9 cellular contexts compared by ENCODE assay signal in the genomic region with DNA sequence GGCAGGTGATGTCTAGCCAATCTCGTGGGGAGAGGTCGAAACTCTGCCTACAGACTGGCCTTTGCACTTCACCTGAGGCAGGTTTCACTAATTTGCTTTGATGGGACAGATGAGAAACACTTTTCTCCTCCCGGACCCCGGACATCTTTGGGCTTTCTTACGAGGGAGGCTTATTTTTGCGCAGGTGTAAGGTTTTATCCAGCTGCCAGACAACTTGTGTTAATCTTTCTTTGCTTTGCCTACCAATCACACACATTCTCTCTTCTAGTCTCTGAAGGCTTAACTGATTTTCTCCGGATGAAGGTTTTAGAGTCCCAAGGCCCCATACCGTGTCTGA. TPM values are rescaled to one million over a fixed set of nuclear protein-coding genes. Genes with fewer than 3 reads are reported as not detected.
DNase-seq lines count a peak whose midpoint lies in the region; ATAC-seq and TF ChIP-seq lines count a peak whose summit lies in the region.
"Had no signal": no experiment of that assay in that cellular context is flagged by ENCODE, and none has a peak within 500 bp of the region (broad histone marks: within the 10 kb centered on the region; RNA-seq: fewer than 3 reads in every experiment).

No MANE protein-coding gene starts in this region.

- H3K27me3 Mint-ChIP-seq in CD4-positive, alpha-beta T cell = no peaks in the 10 kb centered on the region
- peaks cover 10% of the 10 kb centered on the region for H3K27me3 Mint-ChIP-seq in neural crest cell (ENCODE audit: low read depth)

- H3K4me1 Mint-ChIP-seq in CD4-positive, alpha-beta T cell (ENCODE audit: low read depth) = peaks cover 90% of the 10 kb centered on the region
- peaks cover 13% of the 10 kb centered on the region for H3K4me1 Mint-ChIP-seq in neural crest cell

- CTCF ChIA-PET in CD4-positive, alpha-beta T cell (lab: Charles Lee) = interaction anchor here (0.7 to 2.6 kb wide), 4 partner anchors 21 to 310 kb away, joined by 3 to 10 read pairs (median 9); no protein-coding TSS in a partner anchor

- H3K9me3 ChIP-seq in CD4-positive, alpha-beta T cell (ENCODE audit: control insufficient read depth, low read length) = no peaks in the 10 kb centered on the region
- H3K9me3 ChIP-seq in Karpas-422 (ENCODE audit: low read length) (no peaks in the 10 kb centered on the region), duodenal mucosa (ENCODE audit: control insufficient read depth in 1 of 2, low read length in 2 of 2) (no peaks in the 10 kb centered on the region)

- peaks cover 3% of the 10 kb centered on the region; the same call in 1 of the 2 replicates for H4K20me1 ChIP-seq in Karpas-422 (ENCODE audit: insufficient read depth, low read depth, low read length)

- peak overlapping the region; percentile 87 for H3K4me3 ChIP-seq in Karpas-422 (ENCODE audit: low read length)
- H3K4me3 ChIP-seq in duodenal mucosa (ENCODE audit: low read depth in 1 of 2, low read length in 2 of 2) = peak overlapping the region; percentile 75 to 77
- H3K4me3 ChIP-seq: SK-N-MC had no signal

- peak overlapping the region; percentile 85 for H3K4me2 ChIP-seq in Karpas-422 (ENCODE audit: low read depth, low read length, poor library complexity, severe bottlenecking)

- H3K27ac ChIP-seq in CD4-positive, alpha-beta T cell (ENCODE audit: low read depth, low read length) = peak overlapping the region; percentile 95
- H3K27ac ChIP-seq in Karpas-422 (ENCODE audit: low read length) (peak overlapping the region; percentile 95), duodenal mucosa (ENCODE audit: low read depth, low read length) (peak overlapping the region; percentile 89)
- H3K27ac ChIP-seq: SK-N-MC had no signal

- ATAC-seq in CD4-positive, alpha-beta T cell (ENCODE audit: poor library complexity) = peak; percentile 21
- ATAC-seq in GM21619 (IDR thresholded peaks at IDR 0.05; ENCODE audit: unreplicated experiment) = no peak

- H3K9ac ChIP-seq in Karpas-422 (ENCODE audit: low read length) = peak overlapping the region; percentile 97
- H3K9ac ChIP-seq in duodenal mucosa (ENCODE audit: low read depth in 1 of 2, low read length in 2 of 2) = peak overlapping the region; percentile 75 to 79

- POLR2A ChIA-PET in CD4-positive, alpha-beta T cell (lab: Charles Lee) = interaction anchor here (0.8 to 3.7 kb wide), 17 partner anchors 11 to 317 kb away, joined by 3 to 51 read pairs (median 4); partner anchors contain the start of gene PARP8

- TF ChIP-seq CTCF in CD4-positive, alpha-beta T cell (IDR thresholded peaks at IDR 0.05) = no peak
- TF ChIP-seq CTCF in neural crest cell (conservative IDR thresholded peaks at IDR 0.05) = no peak

- DNase-seq in CD4-positive, alpha-beta T cell = no peak
- DNase-seq in Karpas-422 (no peak), neural crest cell (ENCODE audit: low read depth, low spot score) (no peak), SKM-1 treated with dmso at 0.1 percent for 144 hours (lab: John Stamatoyannopoulos, UW; ENCODE audit: unreplicated experiment) (no peak), NCI-H2029 (lab: John Stamatoyannopoulos, UW) (no peak)
- no peak for DNase-seq in stimulated activated CD4-positive, alpha-beta T cell treated with anti-CD3 and anti-CD28 coated beads, Interleukin-4, amount 100 ng/mL, for 24 hours

- no peaks in the 10 kb centered on the region for H3K9me2 ChIP-seq in Karpas-422 (replicated peaks; ENCODE audit: insufficient read depth, low read length)

- H3K9me3 Mint-ChIP-seq in CD4-positive, alpha-beta T cell = no peaks in the 10 kb centered on the region
- H3K9me3 Mint-ChIP-seq in neural crest cell = no peaks in the 10 kb centered on the region

- H3K27me3 ChIP-seq in CD4-positive, alpha-beta T cell (ENCODE audit: control insufficient read depth, insufficient read depth, low read length) = no peaks in the 10 kb centered on the region
- H3K27me3 ChIP-seq in Karpas-422 (ENCODE audit: low read length) = no peaks in the 10 kb centered on the region
- H3K27me3 ChIP-seq in duodenal mucosa (ENCODE audit: control insufficient read depth in 1 of 2, insufficient read depth in 2 of 2, low read length in 2 of 2) = no peaks in the 10 kb centered on the region

- H2AFZ ChIP-seq in Karpas-422 (ENCODE audit: low read length) = no peak overlapping the region

- H3K4me1 ChIP-seq in Karpas-422 (ENCODE audit: low read length) (peaks cover 68% of the 10 kb centered on the region), duodenal mucosa (ENCODE audit: control insufficient read depth in 1 of 2, insufficient read depth in 2 of 2, low read length in 2 of 2) (peaks cover 0 to 8% of the 10 kb centered on the region in 2 donors)

- peaks cover 25% of the 10 kb centered on the region for H3K36me3 Mint-ChIP-seq in CD4-positive, alpha-beta T cell (ENCODE audit: low read depth)
- no peaks in the 10 kb centered on the region for H3K36me3 Mint-ChIP-seq in neural crest cell (ENCODE audit: low read depth)

- peaks cover 66% of the 10 kb centered on the region for H3K79me2 ChIP-seq in Karpas-422 (ENCODE audit: low read length)

- peaks cover 8% of the 10 kb centered on the region; the same call in 1 of the 2 replicates for H3K36me3 ChIP-seq in Karpas-422 (ENCODE audit: insufficient read depth, low read length)
- H3K36me3 ChIP-seq in duodenal mucosa (ENCODE audit: control insufficient read depth in 1 of 2, insufficient read depth in 2 of 2, low read length in 2 of 2) = no peaks in the 10 kb centered on the region

- intact Hi-C loops in CD4-positive, alpha-beta T cell (cut with DNase I, micrococcal nuclease) = loop anchor here (1.0 to 2.0 kb wide), 6 partner anchors 15 to 309 kb away; no protein-coding TSS in a partner anchor

- peak overlapping the region; percentile 99 for H3K27ac Mint-ChIP-seq in CD4-positive, alpha-beta T cell
- H3K27ac Mint-ChIP-seq in neural crest cell (ENCODE audit: unreplicated experiment) = peak overlapping the region; percentile 93

- H3K4me3 Mint-ChIP-seq in CD4-positive, alpha-beta T cell = peak overlapping the region; percentile 95
- peak overlapping the region; percentile 94 for H3K4me3 Mint-ChIP-seq in neural crest cell

RNA-seq across cellular contexts. Expression of gene EMB, which starts 0.4 kb away (rescaled TPM):
- 100 to 1,000 TPM; 131 to 133 TPM for total RNA-seq in CD4-positive, alpha-beta T cell
- total RNA-seq in Karpas-422 (2014; rRNA removed; shearing (Covaris generic); ENCODE audit: low replicate concordance) = 166 and 376 TPM in 2 replicates
- 16.9 and 20.5 TPM in 2 replicates for total RNA-seq in neural crest cell
